In the genomic region with DNA sequence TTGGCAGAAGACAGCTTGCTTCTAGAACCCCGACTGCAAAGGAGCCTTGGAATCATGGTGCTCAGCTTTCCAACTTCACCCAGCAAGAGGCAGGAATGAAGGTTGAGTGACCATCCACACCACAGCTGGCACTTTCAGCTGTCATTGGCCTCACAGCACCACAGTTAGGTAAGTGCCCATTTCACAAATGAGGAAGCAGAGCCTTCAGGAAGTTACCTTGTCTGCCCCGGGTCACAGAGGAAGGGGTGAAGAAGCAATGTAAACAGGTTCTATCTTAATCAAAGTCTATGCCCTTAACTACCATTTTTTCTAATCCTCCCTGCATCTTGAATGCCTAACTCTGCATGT, we compare ENCODE assay signal across 1 cellular context.
TF ChIP-seq lines count a peak whose summit lies in the region.

No MANE protein-coding gene starts in this region.

TF ChIP-seq in GM23338, 12 proteins besides CTCF, POLR2A, EP300 and RAD21 (continued from another document):
- TF ChIP-seq EZH2phosphoT487 (IDR thresholded peaks at IDR 0.05; ENCODE audit: unreplicated experiment): no peak
- TF ChIP-seq POLR2AphosphoS5 (IDR thresholded peaks at IDR 0.05; ENCODE audit: low read depth): no peak
- TF ChIP-seq ZNF331 (CRISPR knock-in tag; IDR thresholded peaks at IDR 0.05; ENCODE audit: low read depth): no peak
- TF ChIP-seq JUNB (IDR thresholded peaks at IDR 0.05; ENCODE audit: unreplicated experiment): no peak
- TF ChIP-seq NANOG (IDR thresholded peaks at IDR 0.05; ENCODE audit: borderline replicate concordance): no peak
- TF ChIP-seq, protein P1, sequence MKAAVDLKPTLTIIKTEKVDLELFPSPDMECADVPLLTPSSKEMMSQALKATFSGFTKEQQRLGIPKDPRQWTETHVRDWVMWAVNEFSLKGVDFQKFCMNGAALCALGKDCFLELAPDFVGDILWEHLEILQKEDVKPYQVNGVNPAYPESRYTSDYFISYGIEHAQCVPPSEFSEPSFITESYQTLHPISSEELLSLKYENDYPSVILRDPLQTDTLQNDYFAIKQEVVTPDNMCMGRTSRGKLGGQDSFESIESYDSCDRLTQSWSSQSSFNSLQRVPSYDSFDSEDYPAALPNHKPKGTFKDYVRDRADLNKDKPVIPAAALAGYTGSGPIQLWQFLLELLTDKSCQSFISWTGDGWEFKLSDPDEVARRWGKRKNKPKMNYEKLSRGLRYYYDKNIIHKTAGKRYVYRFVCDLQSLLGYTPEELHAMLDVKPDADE (IDR thresholded peaks at IDR 0.05): no peak
- no peak for TF ChIP-seq STAT1 (IDR thresholded peaks at IDR 0.05; ENCODE audit: unreplicated experiment)
- no peak for TF ChIP-seq EZH2 (IDR thresholded peaks at IDR 0.05; ENCODE audit: low read depth, unreplicated experiment)
